19 cellular contexts compared by ENCODE assay signal in genomic region chr4:16859031-16859430, GRCh38. TPM values are rescaled to one million over a fixed set of nuclear protein-coding genes. Genes with fewer than 3 reads are reported as not detected.
A peak's percentile ranks its signal among the peaks of the same experiment; 100 is the strongest.
DNase-seq lines count a peak whose midpoint lies in the region; ATAC-seq, FAIRE-seq and TF ChIP-seq lines count a peak whose summit lies in the region.
"Had no signal": no experiment of that assay in that cellular context is flagged by ENCODE, and none has a peak within 500 bp of the region (broad histone marks: within the 10 kb centered on the region; RNA-seq: fewer than 3 reads in every experiment).

No MANE protein-coding gene starts in this region.

- peak overlapping the region; percentile 68; the same call in 1 of the 2 replicates for H3K4ac ChIP-seq in IMR-90 (ENCODE audit: low read depth, low read length)

- H4K91ac ChIP-seq in IMR-90 (ENCODE audit: insufficient read depth, low read depth, low read length): peak overlapping the region; percentile 38; the same call in 1 of the 2 replicates

- H3K56ac ChIP-seq in IMR-90 (ENCODE audit: extremely low read depth, insufficient read depth, low read length): no peak overlapping the region

- peak overlapping the region in 1 of 2 experiments; percentile 26; a peak in 2 of 4 replicates for H4K8ac ChIP-seq in IMR-90 (ENCODE audit: low read depth in 2 of 2, low read length in 2 of 2)

- FAIRE-seq in kidney (lab: Jason Lieb, UNC): no peak
- FAIRE-seq: D721Med had no signal

- H3K9me1 ChIP-seq in IMR-90 (ENCODE audit: insufficient read depth, low read length): peaks cover 20% of the 10 kb centered on the region

- H3K4me1 ChIP-seq in GM23248 (ENCODE audit: insufficient read depth): peaks cover 23% of the 10 kb centered on the region
- H3K4me1 ChIP-seq in IMR-90 (ENCODE audit: control insufficient read depth, insufficient read depth, low read length): peaks cover 10% of the 10 kb centered on the region
- peaks cover 0 to 3% of the 10 kb centered on the region in 2 donors for H3K4me1 ChIP-seq in kidney (ENCODE audit: control insufficient read depth in 1 of 2, insufficient read depth in 1 of 2, low read depth in 1 of 2, low read length in 2 of 2)
- peaks cover 0 to 22% (median 8%) of the 10 kb centered on the region in 6 donors for H3K4me1 ChIP-seq in spleen
- peaks cover 9% of the 10 kb centered on the region; the same call in 1 of the 2 replicates for H3K4me1 ChIP-seq in HAP-1
- H3K4me1 ChIP-seq: BE2C had no signal

- H3F3A ChIP-seq in GM23248 (ENCODE audit: insufficient read depth): peaks cover 31% of the 10 kb centered on the region

- H3K79me2 ChIP-seq in GM23248 (ENCODE audit: insufficient read depth): peaks cover 86% of the 10 kb centered on the region

- H3K79me1 ChIP-seq in IMR-90 (ENCODE audit: low read depth in 1 of 2, low read length in 2 of 2): peaks cover 13 to 34% of the 10 kb centered on the region in 2 experiments

- dilution Hi-C loops in IMR-90 (cut with HindIII; ENCODE audit: low sequenced_read_pairs, unreplicated experiment): no loop called here

- TF ChIP-seq CTCF in IMR-90 (conservative IDR thresholded peaks at IDR 0.05; ENCODE audit: low read depth, low read length) (no peak), kidney (IDR thresholded peaks at IDR 0.05; ENCODE audit: borderline replicate concordance, extremely low read depth, insufficient read depth) (no peak), spleen (IDR thresholded peaks at IDR 0.05 in 8 of 11, conservative IDR thresholded peaks at IDR 0.05 in 3 of 11) (no peak)

- no peak overlapping the region; the same call in 1 of the 2 replicates for H3K18ac ChIP-seq in IMR-90 (ENCODE audit: low read depth, low read length)

- no peak for TF ChIP-seq RAD21 in IMR-90 (IDR thresholded peaks at IDR 0.05; ENCODE audit: low read length)

- CTCF ChIA-PET in IMR-90 (lab: Yijun Ruan, JAX): interaction anchor here (0.7 to 0.8 kb wide), 2 partner anchors 16 to 465 kb away, joined by 3 read pairs; no protein-coding TSS in a partner anchor

- peak overlapping the region; percentile 65; the same call in 1 of the 2 replicates for H2AK5ac ChIP-seq in IMR-90 (ENCODE audit: low read depth, low read length)

- H3K9me2 ChIP-seq in GM23248 (ENCODE audit: insufficient read depth): no peaks in the 10 kb centered on the region

- H3K4me2 ChIP-seq in GM23248 (ENCODE audit: unreplicated experiment) (no peak overlapping the region), IMR-90 (ENCODE audit: low read depth, low read length) (no peak overlapping the region)
- H3K4me2 ChIP-seq: KMS-11 had no signal

- peak overlapping the region; percentile 54 for H2BK120ac ChIP-seq in IMR-90 (ENCODE audit: low read depth, low read length)

- peak; percentile 20 for DNase-seq in GM23248
- peak; percentile 51 for DNase-seq in IMR-90
- DNase-seq in kidney: no peak
- DNase-seq in spleen: no peak
- DNase-seq in HAP-1 (ENCODE audit: low spot score in 2 of 2): no peak
- DNase-seq in NCI-H524 (lab: John Stamatoyannopoulos, UW): no peak
- no peak for DNase-seq in AG08396 (ENCODE audit: low spot score)
- DNase-seq: ACHN; BE2C; CD4-positive, alpha-beta memory T cell; GOT3; MG63; NCI-H1092 treated with DMSO at 0.1 percent for 48 hours; NCI-H1694 treated with DMSO at 0.1 percent for 48 hours; NCI-H446; NCI-H748 treated with DMSO at 0.1 percent for 48 hours; PC-3 had no signal

- H3K4me3 ChIP-seq in GM23248: no peak overlapping the region
- H3K4me3 ChIP-seq in IMR-90 (ENCODE audit: insufficient read depth, low read depth, low read length): no peak overlapping the region
- H3K4me3 ChIP-seq in kidney (ENCODE audit: low read length in 2 of 2): no peak overlapping the region
- H3K4me3 ChIP-seq in spleen: no peak overlapping the region
- H3K4me3 ChIP-seq in HAP-1: no peak overlapping the region
- H3K4me3 ChIP-seq: MG63 had no signal

- no peak overlapping the region for H4K5ac ChIP-seq in IMR-90 (ENCODE audit: low read depth, low read length)

- in situ Hi-C loops in GM23248 (cut with MboI): no loop called here
- in situ Hi-C loops in IMR-90 (cut with MboI; ENCODE audit: low sequenced_read_pairs): no loop called here
- in situ Hi-C loops in HAP-1 (cut with MboI; ENCODE audit: low sequenced_read_pairs): no loop called here

- H2BK20ac ChIP-seq in IMR-90 (ENCODE audit: low read depth, low read length): peak overlapping the region; percentile 45

- H3K27me3 ChIP-seq in GM23248 (replicated peaks; ENCODE audit: insufficient read depth) (no peaks in the 10 kb centered on the region), IMR-90 (ENCODE audit: control insufficient read depth, insufficient read depth, low read length) (no peaks in the 10 kb centered on the region), spleen (replicated peaks in 1 of 7) (no peaks in the 10 kb centered on the region), HAP-1 (ENCODE audit: low read depth) (no peaks in the 10 kb centered on the region)
- H3K27me3 ChIP-seq: BE2C, MG63 had no signal

- POLR2A ChIA-PET in IMR-90 (lab: Charles Lee; ENCODE audit: unreplicated experiment): no interaction called here

- no peaks in the 10 kb centered on the region for H4K20me1 ChIP-seq in GM23248 (ENCODE audit: insufficient read depth)
- H4K20me1 ChIP-seq in IMR-90 (ENCODE audit: insufficient read depth, low read length): no peaks in the 10 kb centered on the region

- no peak overlapping the region for H2BK5ac ChIP-seq in IMR-90 (ENCODE audit: low read depth, low read length, poor library complexity, severe bottlenecking)

- H3K36me3 ChIP-seq in GM23248 (ENCODE audit: low read depth) (no peaks in the 10 kb centered on the region), IMR-90 (ENCODE audit: control insufficient read depth, insufficient read depth, low read length) (no peaks in the 10 kb centered on the region), kidney (ENCODE audit: control insufficient read depth in 1 of 2, insufficient read depth in 2 of 2, low read length in 2 of 2) (no peaks in the 10 kb centered on the region), spleen (no peaks in the 10 kb centered on the region), HAP-1 (replicated peaks) (no peaks in the 10 kb centered on the region)
- H3K36me3 ChIP-seq: BE2C had no signal

- H3K9me3 ChIP-seq in GM23248 (ENCODE audit: low read depth): no peaks in the 10 kb centered on the region
- no peaks in the 10 kb centered on the region for H3K9me3 ChIP-seq in IMR-90 (ENCODE audit: control insufficient read depth, insufficient read depth, low read length)
- H3K9me3 ChIP-seq in kidney (ENCODE audit: control insufficient read depth in 1 of 2, low read length in 2 of 2): no peaks in the 10 kb centered on the region
- H3K9me3 ChIP-seq in spleen: no peaks in the 10 kb centered on the region
- no peaks in the 10 kb centered on the region for H3K9me3 ChIP-seq in HAP-1
- H3K9me3 ChIP-seq: BE2C, MG63 had no signal

- H2AK9ac ChIP-seq in IMR-90 (replicated peaks; ENCODE audit: low read depth, low read length, poor library complexity): no peak overlapping the region

- H3K23ac ChIP-seq in IMR-90 (ENCODE audit: low read depth, low read length): no peak overlapping the region

- H3K27ac ChIP-seq in GM23248 (no peak overlapping the region), IMR-90 (ENCODE audit: insufficient read depth, low read length) (no peak overlapping the region), kidney (ENCODE audit: low read depth in 2 of 2, low read length in 2 of 2) (peak overlapping the region; percentile 38 to 65), spleen (peak overlapping the region in 7 of 8 donors; percentile 39 to 77 (median 60))
- H3K27ac ChIP-seq: KMS-11 had no signal

- 84 to 85% methylated on average over 4 of the region's 4 CpGs for WGBS in GM23248 (ENCODE audit: low coverage in 1 of 2, low lambda C conversion rate in 2 of 2, missing lambda C conversion rate in 2 of 2), 2 experiments
- WGBS in IMR-90 (ENCODE audit: extremely low coverage in 2 of 2, insufficient read length in 1 of 2), 2 experiments: 100% methylated on average over 1 of the region's 4 CpGs; no CpG with 5 or more reads in 1 of the 2 experiments
- 79 to 86% (median 80%) methylated on average over 4 of the region's 4 CpGs for WGBS in spleen, 5 donors

- H3K9ac ChIP-seq in GM23248 (no peak overlapping the region), IMR-90 (ENCODE audit: low read depth, low read length) (no peak overlapping the region), kidney (ENCODE audit: low read length in 2 of 2) (no peak overlapping the region)
- H3K9ac ChIP-seq: KMS-11 had no signal

- H2BK15ac ChIP-seq in IMR-90 (ENCODE audit: low read depth, low read length): peak overlapping the region; percentile 85

- TF ChIP-seq POLR2A in IMR-90 (IDR thresholded peaks at IDR 0.05; ENCODE audit: low read depth, low read length) (no peak), spleen (IDR thresholded peaks at IDR 0.05) (no peak)

- intact Hi-C loops in IMR-90 (cut with micrococcal nuclease): no loop called here
- intact Hi-C loops in kidney (cut with DNase I): no loop called here
- intact Hi-C loops in spleen (cut with DNase I; ENCODE audit: low total_unique reads): no loop called here

- no peak overlapping the region for H2AFZ ChIP-seq in GM23248
- H2AFZ ChIP-seq in IMR-90 (replicated peaks; ENCODE audit: low read length, poor library complexity): no peak overlapping the region

- BruUV-seq in IMR-90 (replicated peaks; lab: Mats Ljungman, UMichigan): no TSS peak

- H3K14ac ChIP-seq in IMR-90 (replicated peaks; ENCODE audit: low read depth, low read length): 0 out of 2 replicates have a peak overlapping the region, but pooled peaks have one; percentile 5

- no peak for ATAC-seq in IMR-90 (ENCODE audit: low read depth)
- ATAC-seq: PC-3 had no signal

TF ChIP-seq in IMR-90, 13 proteins besides CTCF, POLR2A, EP300 and RAD21 (continues in another document):
- TF ChIP-seq ELK1 (IDR thresholded peaks at IDR 0.05; ENCODE audit: borderline replicate concordance, low read depth, low read length) (no peak), CHD1 (IDR thresholded peaks at IDR 0.05; ENCODE audit: low read depth, low read length) (no peak)

RNA-seq across cellular contexts. Expression of gene LDB2, which starts 39.4 kb away (rescaled TPM):
- 76.6 and 79.7 TPM in 2 replicates for total RNA-seq in GM23248 (2014; rRNA removed; shearing (Covaris generic))
- polyA plus RNA-seq in GM23248 (2016; fragmentation: Nextera tagmentation; extraction: Ambion mirVana): 48.6 and 52.8 TPM in 2 replicates
- 92.8 and 116 TPM in 2 replicates for total RNA-seq in IMR-90 (2012; rRNA removed)
- 54.7 and 67.9 TPM in 2 replicates for polyA plus RNA-seq in IMR-90 (2012; rRNA removed)
- polyA plus RNA-seq in IMR-90 (2012; cell fraction: cytosol; rRNA removed): 46.8 and 76.7 TPM in 2 replicates
- polyA plus RNA-seq in IMR-90 (2012; cell fraction: nucleus; rRNA removed; ENCODE audit: low replicate concordance): 29.8 and 111 TPM in 2 replicates
- total RNA-seq in kidney: 59.9 TPM
- polyA plus RNA-seq in kidney (ENCODE audit: insufficient read depth, low read depth, low replicate concordance): 26.9 TPM
- total RNA-seq in spleen: 100 to 1,000 TPM; 113 to 257 (median 149) TPM
- polyA plus RNA-seq in spleen: 10 to 100 TPM; 24.1 to 52.2 (median 28.1) TPM
- total RNA-seq: CD4-positive, alpha-beta memory T cell; PC-3 had no signal
- polyA plus RNA-seq: CD4-positive, alpha-beta memory T cell had no signal

Comparison
In these comparisons a context has a peak if more than half of its experiments do, and no peak if none do; other contexts are left out.
1. DNase-seq: peak in GM23248 (single experiment) and IMR-90 (single experiment); none in kidney (single experiment), spleen (single experiment), HAP-1 (0 of 2), NCI-H524 (0 of 2) and AG08396 (single experiment).
2. H3K27ac ChIP-seq: peak in kidney (2 of 2) and spleen (7 of 8); none in GM23248 (single experiment) and IMR-90 (single experiment).